24 cellular contexts compared by ENCODE assay signal in genomic region chr3:27213450-27213849, GRCh38.
"Had no signal": no experiment of that assay in that cellular context is flagged by ENCODE, and none has a peak within 500 bp of the region (broad histone marks: within the 10 kb centered on the region; RNA-seq: fewer than 3 reads in every experiment).

No MANE protein-coding gene starts in this region.

- FAIRE-seq: islet of Langerhans, urothelium cell line had no signal

- H3K36me3 Mint-ChIP-seq: natural killer cell, type B pancreatic cell had no signal

- DNase-seq: colonic mucosa; dermis blood vessel endothelial cell; esophagus squamous epithelium; foreskin fibroblast; glutamatergic neuron; kidney glomerular epithelial cell; mammary epithelial cell; mucosa of descending colon; natural killer cell; posterior cingulate gyrus; sigmoid colon; stimulated activated CD4-positive, alpha-beta T cell treated with anti-CD3 and anti-CD28 coated beads, Interleukin-2, amount 100 ng/mL, for 24 hours; stimulated activated CD4-positive, alpha-beta T cell treated with anti-CD3 and anti-CD28 coated beads, Interleukin-4, amount 100 ng/mL, for 4 hours; stimulated activated naive CD4-positive, alpha-beta T cell; stomach; substantia nigra had no signal

- H3K9me3 Mint-ChIP-seq: neural crest cell, type B pancreatic cell had no signal

- H3K27me3 Mint-ChIP-seq: type B pancreatic cell had no signal

- H3K9me3 ChIP-seq: colonic mucosa, esophagus squamous epithelium, gastroesophageal sphincter, mucosa of descending colon, sigmoid colon, stomach, thoracic aorta had no signal

- H3K4me1 ChIP-seq: colonic mucosa, esophagus squamous epithelium, gastroesophageal sphincter, stomach had no signal

- H3K4me1 Mint-ChIP-seq: natural killer cell, neural crest cell had no signal

- H3K4me3 ChIP-seq: colonic mucosa, esophagus squamous epithelium, gastroesophageal sphincter, mucosa of descending colon, sigmoid colon, skin epidermis, stomach, thoracic aorta had no signal

- H3K36me3 ChIP-seq: colonic mucosa, esophagus squamous epithelium, gastroesophageal sphincter, sigmoid colon, stomach, thoracic aorta had no signal

- ATAC-seq: gastroesophageal sphincter, left lobe of liver, mucosa of descending colon, natural killer cell had no signal

- H3K27me3 ChIP-seq: colonic mucosa, esophagus squamous epithelium, gastroesophageal sphincter, sigmoid colon, stomach had no signal

- H3K4me3 Mint-ChIP-seq: natural killer cell, neural crest cell, type B pancreatic cell had no signal

- H3K27ac Mint-ChIP-seq: natural killer cell, type B pancreatic cell had no signal

- H3K27ac ChIP-seq: colonic mucosa, esophagus squamous epithelium, gastroesophageal sphincter, sigmoid colon, skin epidermis, stomach, thoracic aorta had no signal
